In the genomic region with DNA sequence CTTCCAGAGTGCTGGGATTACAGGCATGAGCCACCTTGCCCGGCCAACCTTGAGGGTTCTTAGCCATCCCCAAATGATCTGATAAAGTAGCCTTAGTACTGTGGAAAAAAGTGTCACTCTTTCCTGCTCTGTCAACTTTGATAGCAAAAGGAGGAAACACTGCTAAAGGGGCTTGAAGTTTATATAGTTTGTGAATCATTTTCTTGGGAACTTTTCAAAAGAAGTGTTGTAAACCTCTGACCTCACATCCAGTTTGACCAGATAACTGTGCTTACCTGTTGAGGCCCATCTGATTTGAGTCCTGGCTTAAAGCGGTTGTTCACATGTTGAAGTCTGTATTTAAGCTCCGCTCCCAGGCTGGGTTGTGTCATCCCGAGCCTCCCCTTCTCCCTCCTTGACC, we compare ENCODE assay signal across 1 cellular context.
TF ChIP-seq lines count a peak whose summit lies in the region.

No MANE protein-coding gene starts in this region.

TF ChIP-seq in HepG2, 621 proteins besides CTCF, POLR2A, EP300 and RAD21:
- no peak for TF ChIP-seq ERF (CRISPR knock-in tag; IDR thresholded peaks at IDR 0.05)
- TF ChIP-seq NFE2L1 (CRISPR knock-in tag; IDR thresholded peaks at IDR 0.05; ENCODE audit: borderline replicate concordance): no peak
- TF ChIP-seq ZNF703 (CRISPR knock-in tag; IDR thresholded peaks at IDR 0.05; ENCODE audit: borderline replicate concordance): no peak
- no peak for TF ChIP-seq ZSCAN21 (CRISPR knock-in tag; IDR thresholded peaks at IDR 0.05; ENCODE audit: borderline replicate concordance)
- no peak for TF ChIP-seq FIP1L1 (IDR thresholded peaks at IDR 0.05; ENCODE audit: borderline replicate concordance, insufficient read depth, low read depth, low read length)
- no peak for TF ChIP-seq ZNF782 (CRISPR knock-in tag; IDR thresholded peaks at IDR 0.05; ENCODE audit: borderline replicate concordance)
- TF ChIP-seq, protein P1, sequence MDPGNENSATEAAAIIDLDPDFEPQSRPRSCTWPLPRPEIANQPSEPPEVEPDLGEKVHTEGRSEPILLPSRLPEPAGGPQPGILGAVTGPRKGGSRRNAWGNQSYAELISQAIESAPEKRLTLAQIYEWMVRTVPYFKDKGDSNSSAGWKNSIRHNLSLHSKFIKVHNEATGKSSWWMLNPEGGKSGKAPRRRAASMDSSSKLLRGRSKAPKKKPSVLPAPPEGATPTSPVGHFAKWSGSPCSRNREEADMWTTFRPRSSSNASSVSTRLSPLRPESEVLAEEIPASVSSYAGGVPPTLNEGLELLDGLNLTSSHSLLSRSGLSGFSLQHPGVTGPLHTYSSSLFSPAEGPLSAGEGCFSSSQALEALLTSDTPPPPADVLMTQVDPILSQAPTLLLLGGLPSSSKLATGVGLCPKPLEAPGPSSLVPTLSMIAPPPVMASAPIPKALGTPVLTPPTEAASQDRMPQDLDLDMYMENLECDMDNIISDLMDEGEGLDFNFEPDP (CRISPR knock-in tag; conservative IDR thresholded peaks at IDR 0.05): no peak
- no peak for TF ChIP-seq SMAD3 (CRISPR knock-in tag; IDR thresholded peaks at IDR 0.05)
- TF ChIP-seq ZNF567 (CRISPR knock-in tag; IDR thresholded peaks at IDR 0.05; ENCODE audit: borderline replicate concordance): no peak
- TF ChIP-seq, protein P2, sequence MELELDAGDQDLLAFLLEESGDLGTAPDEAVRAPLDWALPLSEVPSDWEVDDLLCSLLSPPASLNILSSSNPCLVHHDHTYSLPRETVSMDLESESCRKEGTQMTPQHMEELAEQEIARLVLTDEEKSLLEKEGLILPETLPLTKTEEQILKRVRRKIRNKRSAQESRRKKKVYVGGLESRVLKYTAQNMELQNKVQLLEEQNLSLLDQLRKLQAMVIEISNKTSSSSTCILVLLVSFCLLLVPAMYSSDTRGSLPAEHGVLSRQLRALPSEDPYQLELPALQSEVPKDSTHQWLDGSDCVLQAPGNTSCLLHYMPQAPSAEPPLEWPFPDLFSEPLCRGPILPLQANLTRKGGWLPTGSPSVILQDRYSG (CRISPR knock-in tag; IDR thresholded peaks at IDR 0.05): no peak
- TF ChIP-seq ZFP36 (IDR thresholded peaks at IDR 0.05; ENCODE audit: borderline replicate concordance, low read depth, low read length, partially characterized antibody): no peak
- TF ChIP-seq, protein P3, sequence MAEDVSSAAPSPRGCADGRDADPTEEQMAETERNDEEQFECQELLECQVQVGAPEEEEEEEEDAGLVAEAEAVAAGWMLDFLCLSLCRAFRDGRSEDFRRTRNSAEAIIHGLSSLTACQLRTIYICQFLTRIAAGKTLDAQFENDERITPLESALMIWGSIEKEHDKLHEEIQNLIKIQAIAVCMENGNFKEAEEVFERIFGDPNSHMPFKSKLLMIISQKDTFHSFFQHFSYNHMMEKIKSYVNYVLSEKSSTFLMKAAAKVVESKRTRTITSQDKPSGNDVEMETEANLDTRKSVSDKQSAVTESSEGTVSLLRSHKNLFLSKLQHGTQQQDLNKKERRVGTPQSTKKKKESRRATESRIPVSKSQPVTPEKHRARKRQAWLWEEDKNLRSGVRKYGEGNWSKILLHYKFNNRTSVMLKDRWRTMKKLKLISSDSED (CRISPR knock-in tag; IDR thresholded peaks at IDR 0.05): no peak
- no peak for TF ChIP-seq KLF9 (CRISPR knock-in tag; IDR thresholded peaks at IDR 0.05; ENCODE audit: low read depth)
